In the genomic region with DNA sequence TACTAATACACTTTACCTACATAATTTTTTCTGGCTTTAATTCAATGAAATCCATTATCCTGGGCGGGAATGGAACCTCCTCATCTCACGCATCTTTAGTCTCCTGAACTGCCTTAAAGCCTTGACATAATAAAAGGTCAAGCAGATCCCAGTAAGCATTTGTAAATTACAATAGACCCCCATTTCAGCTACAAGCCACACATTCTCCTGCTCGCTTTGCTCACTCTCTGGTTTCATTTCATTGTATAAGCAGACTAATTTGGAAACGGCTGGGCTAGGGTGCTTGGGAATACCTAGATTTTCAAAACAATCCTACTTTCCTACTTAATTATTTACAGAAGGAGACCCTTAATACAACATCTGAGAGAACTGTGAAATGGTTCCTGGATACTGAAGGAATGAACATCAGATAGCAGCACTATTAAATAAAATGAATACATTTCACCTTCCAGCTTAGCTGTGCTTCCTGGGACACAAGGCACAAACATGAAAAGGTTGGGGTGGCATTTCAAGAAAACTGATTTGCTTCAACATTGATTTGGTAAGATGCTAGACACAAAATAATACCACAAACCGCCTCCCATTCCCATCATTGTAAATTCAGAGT, we compare ENCODE assay signal across 13 cellular contexts. TPM values are rescaled to one million over a fixed set of nuclear protein-coding genes. Genes with fewer than 3 reads are reported as not detected.
A peak's percentile ranks its signal among the peaks of the same experiment; 100 is the strongest.
DNase-seq lines count a peak whose midpoint lies in the region; ATAC-seq and TF ChIP-seq lines count a peak whose summit lies in the region.
"Had no signal": no experiment of that assay in that cellular context is flagged by ENCODE, and none has a peak within 500 bp of the region (broad histone marks: within the 10 kb centered on the region; RNA-seq: fewer than 3 reads in every experiment).

No MANE protein-coding gene starts in this region.

- H3K36me3 ChIP-seq in Loucy (ENCODE audit: insufficient read depth, low read length), result no peaks in the 10 kb centered on the region
- no peaks in the 10 kb centered on the region for H3K36me3 ChIP-seq in PC-3 (ENCODE audit: low read depth, low read length)
- H3K36me3 ChIP-seq: gastrocnemius medialis, right atrium auricular region, vagina had no signal

- H3K9ac ChIP-seq in Loucy (ENCODE audit: low read depth, low read length, poor library complexity, severe bottlenecking) (peak overlapping the region; percentile 93), PC-3 (ENCODE audit: low read length) (no peak overlapping the region)

- CTCF ChIA-PET in PC-3 (lab: Charles Lee), result no interaction called here

- peak overlapping the region; percentile 94 for H3K27ac Mint-ChIP-seq in central memory CD8-positive, alpha-beta T cell (ENCODE audit: low read depth)
- peak overlapping the region; percentile 82 for H3K27ac Mint-ChIP-seq in neural crest cell (ENCODE audit: unreplicated experiment)
- H3K27ac Mint-ChIP-seq: dendritic cell treated with granulocyte-macrophage colony-stimulating factor and Interleukin-4, amounts not matched to agents 40 ng/mL and 50 ng/mL, for 4 days had no signal

- H3K4me2 ChIP-seq in Loucy (ENCODE audit: low read depth, low read length, poor library complexity, severe bottlenecking), result peak overlapping the region; percentile 88
- H3K4me2 ChIP-seq in PC-3 (ENCODE audit: low read length), result no peak overlapping the region

- H2AFZ ChIP-seq in Loucy (ENCODE audit: low read length) (no peak overlapping the region), PC-3 (ENCODE audit: low read length) (no peak overlapping the region)

- H3K4me1 ChIP-seq in Loucy (ENCODE audit: insufficient read depth, low read length, poor library complexity, severe bottlenecking) (peaks cover 50% of the 10 kb centered on the region), PC-3 (ENCODE audit: insufficient read depth, low read length) (no peaks in the 10 kb centered on the region)
- H3K4me1 ChIP-seq: gastrocnemius medialis, right atrium auricular region, vagina had no signal

- no peak overlapping the region for H3K27ac ChIP-seq in PC-3 (ENCODE audit: low read length)
- H3K27ac ChIP-seq: gastrocnemius medialis, right atrium auricular region, vagina had no signal

- H3K4me3 ChIP-seq in Loucy (ENCODE audit: low read length, poor library complexity, severe bottlenecking) (peak overlapping the region; percentile 99), PC-3 (ENCODE audit: low read length) (no peak overlapping the region)
- H3K4me3 ChIP-seq: gastrocnemius medialis, right atrium auricular region, vagina had no signal

- DNase-seq in NCI-H748 (lab: John Stamatoyannopoulos, UW; ENCODE audit: unreplicated experiment) (peak; percentile 23), NCI-H748 treated with DMSO at 0.1 percent for 48 hours (lab: John Stamatoyannopoulos, UW) (no peak), neural crest cell (ENCODE audit: low read depth, low spot score) (no peak), PC-3 (no peak)
- DNase-seq in central memory CD8-positive, alpha-beta T cell (ENCODE audit: low spot score in 2 of 2), result no peak
- DNase-seq: gastrocnemius medialis had no signal

- no peaks in the 10 kb centered on the region for H3K27me3 Mint-ChIP-seq in central memory CD8-positive, alpha-beta T cell
- no peaks in the 10 kb centered on the region for H3K27me3 Mint-ChIP-seq in neural crest cell (ENCODE audit: low read depth)

- peaks cover 42% of the 10 kb centered on the region for H3K4me1 Mint-ChIP-seq in central memory CD8-positive, alpha-beta T cell
- H3K4me1 Mint-ChIP-seq in neural crest cell, result peaks cover 38% of the 10 kb centered on the region

- intact Hi-C loops in PC-3 (cut with micrococcal nuclease), result no loop called here

- BruUV-seq in PC-3 (replicated peaks; lab: Mats Ljungman, UMichigan), result no TSS peak

- H3K27me3 ChIP-seq in Loucy (ENCODE audit: insufficient read depth, low read length, poor library complexity, severe bottlenecking) (no peaks in the 10 kb centered on the region), PC-3 (ENCODE audit: low read length) (no peaks in the 10 kb centered on the region)
- H3K27me3 ChIP-seq: right atrium auricular region, vagina had no signal

- H3K36me3 Mint-ChIP-seq in central memory CD8-positive, alpha-beta T cell (ENCODE audit: insufficient read depth), result peaks cover 5% of the 10 kb centered on the region
- H3K36me3 Mint-ChIP-seq in neural crest cell (ENCODE audit: low read depth), result peaks cover 7% of the 10 kb centered on the region

- H3K9me2 ChIP-seq in Loucy (replicated peaks; ENCODE audit: low read depth, low read length) (no peaks in the 10 kb centered on the region), PC-3 (replicated peaks; ENCODE audit: low read length) (no peaks in the 10 kb centered on the region)

- peak overlapping the region; percentile 84 for H3K4me3 Mint-ChIP-seq in central memory CD8-positive, alpha-beta T cell
- peak overlapping the region; percentile 92 for H3K4me3 Mint-ChIP-seq in neural crest cell
- H3K4me3 Mint-ChIP-seq: dendritic cell treated with granulocyte-macrophage colony-stimulating factor and Interleukin-4, amounts not matched to agents 40 ng/mL and 50 ng/mL, for 4 days had no signal

- H3F3A ChIP-seq in Loucy (ENCODE audit: low read depth), result peaks cover 4% of the 10 kb centered on the region
- H3F3A ChIP-seq in PC-3 (ENCODE audit: low read length, unreplicated experiment), result no peaks in the 10 kb centered on the region

- peaks cover 39% of the 10 kb centered on the region for H3K79me2 ChIP-seq in Loucy (ENCODE audit: insufficient read depth, low read length)
- H3K79me2 ChIP-seq in PC-3 (ENCODE audit: low read length), result no peaks in the 10 kb centered on the region

- H3K9me3 Mint-ChIP-seq in central memory CD8-positive, alpha-beta T cell, result no peaks in the 10 kb centered on the region
- peaks cover 3% of the 10 kb centered on the region for H3K9me3 Mint-ChIP-seq in neural crest cell

- ATAC-seq in central memory CD8-positive, alpha-beta T cell (replicated peaks; ENCODE audit: extremely low read depth, poor library complexity, severe bottlenecking), result no peak
- ATAC-seq in HG02870 (IDR thresholded peaks at IDR 0.05; ENCODE audit: unreplicated experiment) (no peak), PC-3 (no peak)
- no peak for ATAC-seq in activated CD4-positive, CD25-positive, alpha-beta regulatory T cell treated with anti-CD3 and anti-CD28 coated beads, Interleukin-2, amount 50 U/mL, for 24 hours
- ATAC-seq: gastrocnemius medialis had no signal

- H3K9me3 ChIP-seq in Loucy (ENCODE audit: insufficient read depth, low read depth, low read length) (no peaks in the 10 kb centered on the region), PC-3 (ENCODE audit: low read length) (no peaks in the 10 kb centered on the region)
- H3K9me3 ChIP-seq: gastrocnemius medialis, right atrium auricular region, vagina had no signal

- POLR2A ChIA-PET in PC-3 (lab: Charles Lee; ENCODE audit: unreplicated experiment), result no interaction called here

- TF ChIP-seq CTCF in Loucy (conservative IDR thresholded peaks at IDR 0.05; ENCODE audit: low read length) (no peak), neural crest cell (conservative IDR thresholded peaks at IDR 0.05) (no peak), PC-3 (conservative IDR thresholded peaks at IDR 0.05; ENCODE audit: low read depth, low read length) (no peak)

- H4K20me1 ChIP-seq in Loucy (ENCODE audit: insufficient read depth, low read length, poor library complexity, severe bottlenecking) (peaks cover 3% of the 10 kb centered on the region), PC-3 (ENCODE audit: low read length) (no peaks in the 10 kb centered on the region)

RNA-seq across cellular contexts. Expression of gene JAKMIP2, which starts 1.5 kb away (rescaled TPM):
- 35.6 and 36.8 TPM in 2 replicates for total RNA-seq in neural crest cell
- 0.15 TPM in 1 of 2 replicates, not detected in the other for total RNA-seq in PC-3 (2014; rRNA removed)

RNA-seq across cellular contexts. Expression of gene SPINK1, which starts 50.4 kb away (rescaled TPM):
- not detected in 2 replicates for total RNA-seq in neural crest cell
- total RNA-seq in PC-3 (2014; rRNA removed), result not detected in 2 replicates
- total RNA-seq: gastrocnemius medialis, LHCN-M2, right atrium auricular region, vagina had no signal

Comparison
In these comparisons a context has a peak if more than half of its experiments do, and no peak if none do; other contexts are left out.
1. RNA of gene JAKMIP2, which starts 1.5 kb away (total RNA-seq): 35.6 to 36.8 TPM in neural crest cell; 0.15 TPM in PC-3; every median in the first group is over 10 times any median in the second.